ENCODE assay signal across 9 cellular contexts in genomic region chr7:142338633-142339501, GRCh38.
DNase-seq lines count a peak whose midpoint lies in the region; ATAC-seq and TF ChIP-seq lines count a peak whose summit lies in the region.
"Had no signal": no experiment of that assay in that cellular context is flagged by ENCODE, and none has a peak within 500 bp of the region (broad histone marks: within the 10 kb centered on the region; RNA-seq: fewer than 3 reads in every experiment).

No MANE protein-coding gene starts in this region.

- peak; percentile 70 for TF ChIP-seq CTCF in VCaP (conservative IDR thresholded peaks at IDR 0.05)

- H3K9me3 ChIP-seq in Karpas-422 (ENCODE audit: low read length) = no peaks in the 10 kb centered on the region

- H3K27ac ChIP-seq in VCaP (no peak overlapping the region), Karpas-422 (ENCODE audit: low read length) (no peak overlapping the region)

- ATAC-seq in GM21825 (IDR thresholded peaks at IDR 0.05; ENCODE audit: unreplicated experiment) (no peak), HG02798 (IDR thresholded peaks at IDR 0.05; ENCODE audit: poor library complexity, unreplicated experiment) (no peak)

- H4K20me1 ChIP-seq in Karpas-422 (ENCODE audit: insufficient read depth, low read depth, low read length) = no peaks in the 10 kb centered on the region

- no peak overlapping the region for H3K9ac ChIP-seq in Karpas-422 (ENCODE audit: low read length)

- no peaks in the 10 kb centered on the region for H3K36me3 ChIP-seq in Karpas-422 (ENCODE audit: insufficient read depth, low read length)

- no peak overlapping the region for H3K4me2 ChIP-seq in Karpas-422 (ENCODE audit: low read depth, low read length, poor library complexity, severe bottlenecking)

- CTCF ChIA-PET in HEK293T (lab: Yijun Ruan, JAX) = interaction anchor here (0.5 to 1.8 kb wide), 24 partner anchors 8 to 444 kb away, joined by 3 to 12 read pairs (median 4); no protein-coding TSS in a partner anchor

- no peaks in the 10 kb centered on the region for H3K27me3 ChIP-seq in Karpas-422 (ENCODE audit: low read length)

- H3K79me2 ChIP-seq in Karpas-422 (ENCODE audit: low read length) = no peaks in the 10 kb centered on the region

- H3K9me2 ChIP-seq in Karpas-422 (replicated peaks; ENCODE audit: insufficient read depth, low read length) = no peaks in the 10 kb centered on the region

- H2AFZ ChIP-seq in Karpas-422 (ENCODE audit: low read length) = no peak overlapping the region

- H3K4me3 ChIP-seq in Karpas-422 (ENCODE audit: low read length) = no peak overlapping the region

- DNase-seq in COLO668 (lab: John Stamatoyannopoulos, UW; ENCODE audit: unreplicated experiment) (peak; percentile 48), HEK293T (ENCODE audit: extremely low spot score) (peak; percentile 56), kidney glomerular epithelial cell (lab: John Stamatoyannopoulos, UW) (peak; percentile 11), Karpas-422 (no peak), GM19240 (ENCODE audit: insufficient read length, low spot score) (no peak)
- DNase-seq: GOT3 had no signal

- no peaks in the 10 kb centered on the region for H3K4me1 ChIP-seq in Karpas-422 (ENCODE audit: low read length)

- POLR2A ChIA-PET in HEK293T (lab: Yijun Ruan, JAX) = no interaction called here

TF ChIP-seq in HEK293T, 16 proteins besides CTCF, POLR2A, EP300 and RAD21:
- TF ChIP-seq ARNT (IDR thresholded peaks at IDR 0.05) = no peak
- TF ChIP-seq FOXK2 (IDR thresholded peaks at IDR 0.05) = no peak
- TF ChIP-seq LEF1 (IDR thresholded peaks at IDR 0.05; ENCODE audit: borderline replicate concordance) = no peak
- no peak for TF ChIP-seq TARDBP (IDR thresholded peaks at IDR 0.05)
- no peak for TF ChIP-seq SP1 (IDR thresholded peaks at IDR 0.05)
- no peak for TF ChIP-seq NFRKB (IDR thresholded peaks at IDR 0.05)
- TF ChIP-seq BHLHE40 (IDR thresholded peaks at IDR 0.05; ENCODE audit: borderline replicate concordance) = no peak
- no peak for TF ChIP-seq FOXM1 (IDR thresholded peaks at IDR 0.05; ENCODE audit: borderline replicate concordance)
- no peak for TF ChIP-seq CTBP1 (IDR thresholded peaks at IDR 0.05; ENCODE audit: borderline replicate concordance)
- no peak for TF ChIP-seq PKNOX1 (IDR thresholded peaks at IDR 0.05)
- no peak for TF ChIP-seq HDGF (IDR thresholded peaks at IDR 0.05; ENCODE audit: borderline replicate concordance)
- no peak for TF ChIP-seq ELF4 (IDR thresholded peaks at IDR 0.05)
- TF ChIP-seq FOXA1 (IDR thresholded peaks at IDR 0.05) = no peak
- TF ChIP-seq ZNF384 (IDR thresholded peaks at IDR 0.05) = no peak
- no peak for TF ChIP-seq SUZ12 (IDR thresholded peaks at IDR 0.05)
- no peak for TF ChIP-seq L3MBTL2 (conservative IDR thresholded peaks at IDR 0.05)

Comparison
In these comparisons a context has a peak if more than half of its experiments do, and no peak if none do; other contexts are left out.
1. DNase-seq: peak in COLO668 (single experiment), HEK293T (single experiment) and kidney glomerular epithelial cell (single experiment); none in Karpas-422 (single experiment) and GM19240 (single experiment).